In the genomic region with DNA sequence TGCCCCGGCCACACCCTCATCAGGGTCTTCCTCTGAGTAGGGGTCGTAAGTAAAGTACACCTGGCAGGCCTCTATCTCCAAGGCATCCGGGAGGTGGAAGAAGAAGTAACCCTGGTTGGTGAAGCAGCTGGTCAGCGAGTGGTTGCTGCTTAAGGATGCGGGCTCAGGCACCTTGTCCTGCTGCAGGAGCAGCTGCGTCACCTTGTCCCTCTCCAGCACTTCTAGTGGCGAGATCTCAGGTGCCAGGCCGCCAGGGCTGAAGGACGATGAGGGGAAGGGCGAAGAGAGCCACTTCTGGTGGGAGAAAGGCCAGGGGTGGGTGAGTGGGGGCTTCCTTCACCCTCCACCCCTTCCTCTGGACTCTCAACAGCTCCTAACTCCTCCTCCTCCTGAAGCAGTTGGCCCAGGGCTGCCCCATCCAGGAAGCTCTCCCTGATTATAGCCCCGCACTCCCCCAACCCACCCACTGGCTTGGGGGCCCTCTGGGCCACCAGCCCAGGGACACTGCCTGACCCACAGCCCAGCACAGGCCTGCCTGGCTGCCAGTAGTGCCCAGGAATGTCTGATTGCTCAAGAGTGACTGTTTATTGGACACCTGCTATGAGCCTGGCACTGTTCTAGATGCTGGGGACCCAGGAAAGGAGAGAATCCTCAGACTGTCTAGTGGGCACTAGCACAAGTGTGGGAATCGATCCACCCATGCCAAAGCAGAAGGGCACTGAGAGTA, we compare ENCODE assay signal across 1 cellular context.
TF ChIP-seq lines count a peak whose summit lies in the region.

No MANE protein-coding gene starts in this region.

TF ChIP-seq in HepG2, 621 proteins besides CTCF, POLR2A, EP300 and RAD21:
- TF ChIP-seq CEBPB (IDR thresholded peaks at IDR 0.05; ENCODE audit: borderline replicate concordance, low read depth, low read length) (peak; percentile 51; the same call in 1 of the 2 replicates), AGO1 (IDR thresholded peaks at IDR 0.05; ENCODE audit: low read depth, low read length, poor library complexity, severe bottlenecking) (no peak)
